ENCODE assay signal across 23 cellular contexts in the genomic region with DNA sequence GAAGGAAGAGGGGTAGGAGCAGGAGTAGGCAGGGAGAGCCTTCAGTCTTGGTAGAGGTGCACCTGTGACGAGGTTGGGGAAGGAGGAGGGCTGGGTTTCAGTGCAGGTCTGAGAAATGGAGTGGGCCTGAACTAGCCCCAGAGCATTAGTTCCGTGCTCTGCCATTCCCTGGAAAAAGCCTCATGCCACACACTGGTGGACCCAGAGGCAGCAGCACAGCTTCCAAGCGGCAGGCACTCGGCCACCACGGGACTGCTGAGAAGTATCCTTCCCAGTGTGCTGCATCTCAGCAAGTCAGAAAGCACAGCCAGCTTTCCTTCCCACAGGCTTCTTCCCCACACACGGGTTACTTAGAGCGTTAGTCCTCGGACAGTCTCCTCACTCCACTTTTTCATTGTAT.
"Had no signal": no experiment of that assay in that cellular context is flagged by ENCODE, and none has a peak within 500 bp of the region (broad histone marks: within the 10 kb centered on the region; RNA-seq: fewer than 3 reads in every experiment).

No MANE protein-coding gene starts in this region.

- H3K27ac Mint-ChIP-seq: activated B cell treated with CpG ODN at 0.5 μM for 24 hours; activated CD4-positive, alpha-beta memory T cell treated with anti-CD3 and anti-CD28 coated beads for 36 hours; activated CD4-positive, alpha-beta T cell treated with anti-CD3 and anti-CD28 coated beads, Interleukin-2, amount 10 ng/mL, durations not matched to agents 24 days and 14 days; activated naive CD4-positive, alpha-beta T cell treated with anti-CD3 and anti-CD28 coated beads, Interleukin-2, amount 10 ng/mL, durations not matched to agents 7 days and 5 days; activated naive CD8-positive, alpha-beta T cell treated with anti-CD3 and anti-CD28 coated beads for 36 hours; activated T-cell treated with anti-CD3 and anti-CD28 coated beads, Interleukin-2, amount 50 U/mL, for 72 hours; activated T-helper 2 cell treated with anti-CD3 and anti-CD28 coated beads, Interferon-gamma antibody, Interleukin-2, Interleukin-4, amounts not matched to agents 10 μg/mL and 5 μg/mL and 100 μg/mL, durations not matched to agents 14 hours and 24 hours and 36 hours; T-helper 17 cell had no signal

- DNase-seq: activated B cell treated with CpG ODN at 0.5 μM for 24 hours; activated CD4-positive, alpha-beta memory T cell treated with anti-CD3 and anti-CD28 coated beads for 36 hours; activated CD4-positive, alpha-beta T cell treated with anti-CD3 and anti-CD28 coated beads for 1 hour; activated CD4-positive, alpha-beta T cell treated with anti-CD3 and anti-CD28 coated beads, Interleukin-2, amount 10 ng/mL, durations not matched to agents 24 days and 14 days; activated CD8-positive, alpha-beta memory T cell treated with anti-CD3 and anti-CD28 coated beads for 24 hours; activated gamma-delta T cell treated with Interleukin-2 at 50 U/mL for 16 hours; activated naive CD4-positive, alpha-beta T cell treated with anti-CD3 and anti-CD28 coated beads, Interleukin-2, amount 10 ng/mL, durations not matched to agents 7 days and 5 days; activated naive CD8-positive, alpha-beta T cell treated with anti-CD3 and anti-CD28 coated beads for 36 hours; activated T-cell treated with anti-CD3 and anti-CD28 coated beads, Interleukin-2, amount 50 U/mL, for 72 hours; brain microvascular endothelial cell; KG1; NCI-H1092; NCI-H1417; NCI-H1930; NCI-H2171 treated with DMSO at 0.1 percent for 48 hours; NCI-H226; NCI-H510A; NCI-H526 treated with DMSO at 0.1 percent for 48 hours; NCI-H82; SIG-M5; T-helper 17 cell; T-helper 9 cell had no signal

- H3K27me3 Mint-ChIP-seq: activated B cell treated with CpG ODN at 0.5 μM for 24 hours; activated CD4-positive, alpha-beta memory T cell treated with anti-CD3 and anti-CD28 coated beads for 36 hours; activated CD4-positive, alpha-beta T cell treated with anti-CD3 and anti-CD28 coated beads, Interleukin-2, amount 10 ng/mL, durations not matched to agents 24 days and 14 days; activated naive CD4-positive, alpha-beta T cell treated with anti-CD3 and anti-CD28 coated beads, Interleukin-2, amount 10 ng/mL, durations not matched to agents 7 days and 5 days; activated naive CD8-positive, alpha-beta T cell treated with anti-CD3 and anti-CD28 coated beads for 36 hours; T-helper 17 cell had no signal

- ATAC-seq: activated T-cell treated with anti-CD3 and anti-CD28 coated beads, Interleukin-2, amount 50 U/mL, for 72 hours; T-helper 17 cell had no signal

- H3K4me3 Mint-ChIP-seq: activated B cell treated with CpG ODN at 0.5 μM for 24 hours; activated CD4-positive, alpha-beta memory T cell treated with anti-CD3 and anti-CD28 coated beads for 36 hours; activated CD4-positive, alpha-beta T cell treated with anti-CD3 and anti-CD28 coated beads, Interleukin-2, amount 10 ng/mL, durations not matched to agents 24 days and 14 days; activated naive CD4-positive, alpha-beta T cell treated with anti-CD3 and anti-CD28 coated beads, Interleukin-2, amount 10 ng/mL, durations not matched to agents 7 days and 5 days; activated naive CD8-positive, alpha-beta T cell treated with anti-CD3 and anti-CD28 coated beads for 36 hours; activated T-cell treated with anti-CD3 and anti-CD28 coated beads, Interleukin-2, amount 50 U/mL, for 72 hours; T-helper 17 cell had no signal

- H3K9me3 Mint-ChIP-seq: activated B cell treated with CpG ODN at 0.5 μM for 24 hours; activated CD4-positive, alpha-beta memory T cell treated with anti-CD3 and anti-CD28 coated beads for 36 hours; activated CD4-positive, alpha-beta T cell treated with anti-CD3 and anti-CD28 coated beads, Interleukin-2, amount 10 ng/mL, durations not matched to agents 24 days and 14 days; activated naive CD4-positive, alpha-beta T cell treated with anti-CD3 and anti-CD28 coated beads, Interleukin-2, amount 10 ng/mL, durations not matched to agents 7 days and 5 days; activated naive CD8-positive, alpha-beta T cell treated with anti-CD3 and anti-CD28 coated beads for 36 hours; activated T-cell treated with anti-CD3 and anti-CD28 coated beads, Interleukin-2, amount 50 U/mL, for 72 hours; activated T-helper 2 cell treated with anti-CD3 and anti-CD28 coated beads, Interferon-gamma antibody, Interleukin-2, Interleukin-4, amounts not matched to agents 10 μg/mL and 5 μg/mL and 100 μg/mL, durations not matched to agents 14 hours and 24 hours and 36 hours had no signal

- H3K4me1 Mint-ChIP-seq: activated B cell treated with CpG ODN at 0.5 μM for 24 hours; activated CD4-positive, alpha-beta T cell treated with anti-CD3 and anti-CD28 coated beads, Interleukin-2, amount 10 ng/mL, durations not matched to agents 24 days and 14 days; activated naive CD4-positive, alpha-beta T cell treated with anti-CD3 and anti-CD28 coated beads, Interleukin-2, amount 10 ng/mL, durations not matched to agents 7 days and 5 days; activated naive CD8-positive, alpha-beta T cell treated with anti-CD3 and anti-CD28 coated beads for 36 hours had no signal
